Comparison of ENCODE assay signal across 15 cellular contexts in genomic region chr13:59178344-59178743, GRCh38.
DNase-seq lines count a peak whose midpoint lies in the region; ATAC-seq and TF ChIP-seq lines count a peak whose summit lies in the region.
"Had no signal": no experiment of that assay in that cellular context is flagged by ENCODE, and none has a peak within 500 bp of the region (broad histone marks: within the 10 kb centered on the region; RNA-seq: fewer than 3 reads in every experiment).

No MANE protein-coding gene starts in this region.

- no peak overlapping the region for H2BK5ac ChIP-seq in H9 (ENCODE audit: insufficient read length, low read length)

- H3K27me3 ChIP-seq in H9 (ENCODE audit: insufficient read depth, low read length), result no peaks in the 10 kb centered on the region
- no peaks in the 10 kb centered on the region for H3K27me3 ChIP-seq in WERI-Rb-1 (ENCODE audit: insufficient read depth, low read depth, severe bottlenecking)

- no peak overlapping the region for H3K9ac ChIP-seq in H9 (ENCODE audit: extremely low read depth, insufficient read length, low read length)

- no peak overlapping the region for H4K5ac ChIP-seq in H9 (ENCODE audit: insufficient read length, low read depth, low read length)

- CTCF ChIA-PET in activated CD8-positive, alpha-beta memory T cell treated with anti-CD3 and anti-CD28 coated beads, Interleukin-2, amount 10 ng/mL, durations not matched to agents 7 days and 5 days (lab: Charles Lee), result no interaction called here

- peaks cover 3% of the 10 kb centered on the region for H4K20me1 ChIP-seq in H9 (ENCODE audit: control insufficient read depth, insufficient read depth, insufficient read length)

- ATAC-seq in activated CD8-positive, alpha-beta memory T cell treated with anti-CD3 and anti-CD28 coated beads, Interleukin-2, amount 10 ng/mL, durations not matched to agents 7 days and 5 days, result no peak
- ATAC-seq: stimulated activated effector memory CD8-positive, alpha-beta T cell treated with anti-CD3 and anti-CD28 coated beads, Interleukin-12 subunit alpha, Interleukin-12 subunit beta, amount 100 ng/mL, for 72 hours had no signal

- peaks cover 6 to 9% of the 10 kb centered on the region in 2 experiments; a peak in 3 of 4 replicates for H3K4me1 Mint-ChIP-seq in H9
- H3K4me1 Mint-ChIP-seq in activated CD8-positive, alpha-beta memory T cell treated with anti-CD3 and anti-CD28 coated beads, Interleukin-2, amount 10 ng/mL, durations not matched to agents 7 days and 5 days, result no peaks in the 10 kb centered on the region
- H3K4me1 Mint-ChIP-seq: activated naive CD4-positive, alpha-beta T cell treated with anti-CD3 and anti-CD28 coated beads, Interleukin-2, amount 50 U/mL, for 24 hours; stimulated activated effector memory CD8-positive, alpha-beta T cell treated with anti-CD3 and anti-CD28 coated beads, Interleukin-12 subunit alpha, Interleukin-12 subunit beta, amount 100 ng/mL, for 72 hours had no signal

- H3K56ac ChIP-seq in H9 (ENCODE audit: insufficient read length, low read depth, low read length), result no peak overlapping the region

- no peak overlapping the region for H2AK5ac ChIP-seq in H9 (ENCODE audit: insufficient read length, low read length)

- H3K14ac ChIP-seq in H9 (ENCODE audit: insufficient read depth, low read length), result no peak overlapping the region

- H3K9me3 ChIP-seq in H9 (ENCODE audit: control insufficient read depth, low read depth, low read length), result no peaks in the 10 kb centered on the region
- H3K9me3 ChIP-seq in WERI-Rb-1 (ENCODE audit: severe bottlenecking), result no peaks in the 10 kb centered on the region

- no peaks in the 10 kb centered on the region for H3K4me1 ChIP-seq in H9 (ENCODE audit: insufficient read depth, low read length)

- TF ChIP-seq CTCF in H9 (conservative IDR thresholded peaks at IDR 0.05) (peak; percentile 58; the same call in 2 of the 3 replicates), WERI-Rb-1 (IDR thresholded peaks at IDR 0.05; ENCODE audit: low read depth, low read length) (0 out of 2 replicates have a peak, but pooled peaks have one; percentile 19)

- no peak overlapping the region for H2BK12ac ChIP-seq in H9 (ENCODE audit: insufficient read length, low read depth, low read length)

- DNase-seq in AG08396 (ENCODE audit: low spot score) (peak; percentile 13), H9 (no peak), WERI-Rb-1 (no peak), iPS-NIHi11 (ENCODE audit: low spot score) (peak; percentile 33), NCI-H524 (lab: John Stamatoyannopoulos, UW) (no peak), T-helper 9 cell (no peak), RKO (ENCODE audit: low spot score) (no peak)
- DNase-seq in activated CD8-positive, alpha-beta memory T cell treated with anti-CD3 and anti-CD28 coated beads, Interleukin-2, amount 10 ng/mL, durations not matched to agents 7 days and 5 days, result no peak
- DNase-seq: activated CD8-positive, alpha-beta memory T cell treated with anti-CD3 and anti-CD28 coated beads for 24 hours; NCI-H2029; occipital lobe; PC-9 had no signal

- H3K4me3 ChIP-seq in WERI-Rb-1 (ENCODE audit: low read depth, low read length), result no peak overlapping the region
- H3K4me3 ChIP-seq: coronary artery, PC-9 had no signal

- no peak overlapping the region for H2BK20ac ChIP-seq in H9 (ENCODE audit: low read depth, low read length, poor library complexity, severe bottlenecking)

- no peak overlapping the region for H3K27ac ChIP-seq in H9 (ENCODE audit: insufficient read length, low read depth, low read length)
- no peak overlapping the region for H3K27ac ChIP-seq in WERI-Rb-1
- H3K27ac ChIP-seq: coronary artery, PC-9 had no signal

- H3K4me2 ChIP-seq in H9 (ENCODE audit: insufficient read depth, insufficient read length, low read length), result no peak overlapping the region
- H3K4me2 ChIP-seq: PC-9 had no signal

- peaks cover 0 to 8% (median 5%) of the 10 kb centered on the region in 3 experiments; a peak in 3 of 7 replicates for H3K36me3 Mint-ChIP-seq in H9 (ENCODE audit: insufficient read depth in 1 of 3, low read depth in 3 of 3)
- H3K36me3 Mint-ChIP-seq in activated CD8-positive, alpha-beta memory T cell treated with anti-CD3 and anti-CD28 coated beads, Interleukin-2, amount 10 ng/mL, durations not matched to agents 7 days and 5 days, result no peaks in the 10 kb centered on the region
- H3K36me3 Mint-ChIP-seq: activated naive CD4-positive, alpha-beta T cell treated with anti-CD3 and anti-CD28 coated beads, Interleukin-2, amount 50 U/mL, for 24 hours; stimulated activated effector memory CD8-positive, alpha-beta T cell treated with anti-CD3 and anti-CD28 coated beads, Interleukin-12 subunit alpha, Interleukin-12 subunit beta, amount 100 ng/mL, for 72 hours had no signal

- no peak overlapping the region for H3K23ac ChIP-seq in H9 (ENCODE audit: insufficient read length, low read depth, low read length)

- H3K4me3 Mint-ChIP-seq in H9, result no peak overlapping the region
- no peak overlapping the region for H3K4me3 Mint-ChIP-seq in activated CD8-positive, alpha-beta memory T cell treated with anti-CD3 and anti-CD28 coated beads, Interleukin-2, amount 10 ng/mL, durations not matched to agents 7 days and 5 days
- H3K4me3 Mint-ChIP-seq: activated naive CD4-positive, alpha-beta T cell treated with anti-CD3 and anti-CD28 coated beads, Interleukin-2, amount 50 U/mL, for 24 hours; stimulated activated effector memory CD8-positive, alpha-beta T cell treated with anti-CD3 and anti-CD28 coated beads, Interleukin-12 subunit alpha, Interleukin-12 subunit beta, amount 100 ng/mL, for 72 hours had no signal

- WGBS in H9 (ENCODE audit: extremely low coverage, insufficient read length, low lambda C conversion rate), result no CpG with 5 or more reads among the region's 2 CpGs

- H3K27me3 Mint-ChIP-seq in H9 (ENCODE audit: low read depth), result no peaks in the 10 kb centered on the region
- H3K27me3 Mint-ChIP-seq in activated CD8-positive, alpha-beta memory T cell treated with anti-CD3 and anti-CD28 coated beads, Interleukin-2, amount 10 ng/mL, durations not matched to agents 7 days and 5 days, result no peaks in the 10 kb centered on the region
- H3K27me3 Mint-ChIP-seq: activated naive CD4-positive, alpha-beta T cell treated with anti-CD3 and anti-CD28 coated beads, Interleukin-2, amount 50 U/mL, for 24 hours had no signal

- no peak overlapping the region for H4K91ac ChIP-seq in H9 (ENCODE audit: insufficient read length, low read depth, low read length)

- H3K23me2 ChIP-seq in H9 (ENCODE audit: insufficient read length, low read depth, low read length, poor library complexity, severe bottlenecking), result no peaks in the 10 kb centered on the region

- no peak overlapping the region for H2BK15ac ChIP-seq in H9 (ENCODE audit: low read depth, low read length)

- H2BK120ac ChIP-seq in H9 (ENCODE audit: low read depth, low read length, poor library complexity, severe bottlenecking), result no peak overlapping the region

- H3K18ac ChIP-seq in H9 (ENCODE audit: insufficient read length, low read depth, low read length), result no peak overlapping the region

- no peaks in the 10 kb centered on the region for H3K79me1 ChIP-seq in H9 (ENCODE audit: insufficient read depth, low read depth, low read length, poor library complexity, severe bottlenecking)

- H3K9me3 Mint-ChIP-seq in H9, result peaks cover 5 to 10% of the 10 kb centered on the region in 2 experiments; a peak in 3 of 5 replicates
- no peaks in the 10 kb centered on the region for H3K9me3 Mint-ChIP-seq in activated CD8-positive, alpha-beta memory T cell treated with anti-CD3 and anti-CD28 coated beads, Interleukin-2, amount 10 ng/mL, durations not matched to agents 7 days and 5 days (ENCODE audit: low read depth)

- H3K27ac Mint-ChIP-seq in H9, result no peak overlapping the region
- no peak overlapping the region for H3K27ac Mint-ChIP-seq in activated CD8-positive, alpha-beta memory T cell treated with anti-CD3 and anti-CD28 coated beads, Interleukin-2, amount 10 ng/mL, durations not matched to agents 7 days and 5 days
- H3K27ac Mint-ChIP-seq: activated naive CD4-positive, alpha-beta T cell treated with anti-CD3 and anti-CD28 coated beads, Interleukin-2, amount 50 U/mL, for 24 hours; stimulated activated effector memory CD8-positive, alpha-beta T cell treated with anti-CD3 and anti-CD28 coated beads, Interleukin-12 subunit alpha, Interleukin-12 subunit beta, amount 100 ng/mL, for 72 hours had no signal

- H3K79me2 ChIP-seq in H9 (ENCODE audit: insufficient read depth, low read length), result no peaks in the 10 kb centered on the region

- no peak overlapping the region for H4K8ac ChIP-seq in H9 (replicated peaks; ENCODE audit: insufficient read length, low read depth, low read length)

- no peak overlapping the region for H3T11ph ChIP-seq in H9 (ENCODE audit: low read length)

- H3K4ac ChIP-seq in H9 (ENCODE audit: low read depth, low read length), result no peak overlapping the region

- H2AFZ ChIP-seq in H9 (ENCODE audit: low read length), result no peak overlapping the region
- H2AFZ ChIP-seq: PC-9 had no signal

- no peaks in the 10 kb centered on the region for H3K36me3 ChIP-seq in WERI-Rb-1

Comparison
In these comparisons a context has a peak if more than half of its experiments do, and no peak if none do; other contexts are left out.
1. DNase-seq: peak in AG08396 (single experiment) and iPS-NIHi11 (single experiment); none in H9 (single experiment), WERI-Rb-1 (single experiment), activated CD8-positive, alpha-beta memory T cell treated with anti-CD3 and anti-CD28 coated beads, Interleukin-2, amount 10 ng/mL, durations not matched to agents 7 days and 5 days (single experiment), NCI-H524 (0 of 2), T-helper 9 cell (single experiment) and RKO (single experiment).